2 cellular contexts compared by ENCODE assay signal in the genomic region with DNA sequence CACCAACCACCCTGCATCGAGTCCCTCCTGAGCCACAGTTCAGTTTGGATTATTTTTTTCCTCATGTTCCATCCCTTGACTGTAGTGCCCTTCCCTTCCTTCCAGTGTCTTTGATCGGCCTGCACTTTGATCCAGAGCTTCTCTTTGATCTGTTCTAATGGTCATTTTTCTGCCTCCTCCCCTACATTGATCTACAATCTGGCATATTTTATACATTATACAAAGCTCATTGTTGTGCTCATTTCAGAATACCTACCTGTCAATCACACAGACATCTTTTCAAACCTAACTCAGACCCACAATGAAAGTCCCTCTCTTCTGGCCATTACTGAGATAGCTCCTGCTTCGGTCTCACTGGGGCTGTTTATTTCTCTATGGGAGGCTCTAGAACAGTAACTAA. TPM values are rescaled to one million over a fixed set of nuclear protein-coding genes. Genes with fewer than 3 reads are reported as not detected.
"Had no signal": no experiment of that assay in that cellular context is flagged by ENCODE, and none has a peak within 500 bp of the region (broad histone marks: within the 10 kb centered on the region; RNA-seq: fewer than 3 reads in every experiment).

No MANE protein-coding gene starts in this region.

RNA-seq across cellular contexts. Expression of gene TMEM45B, which starts 8.2 kb away (rescaled TPM):
- total RNA-seq: H1, HT1080 had no signal
